In genomic region chr17:21183468-21183867, GRCh38 we compare ENCODE assay signal across 1 cellular context.
TF ChIP-seq lines count a peak whose summit lies in the region.

No MANE protein-coding gene starts in this region.

TF ChIP-seq in K562, 482 proteins besides CTCF, POLR2A, EP300 and RAD21:
- TF ChIP-seq NR2C1 (IDR thresholded peaks at IDR 0.05) = no peak
- TF ChIP-seq NR2C1 (tag; IDR thresholded peaks at IDR 0.05) = peak; percentile 30; the same call in 1 of the 2 replicates
- TF ChIP-seq ATF6 (CRISPR knock-in tag; IDR thresholded peaks at IDR 0.05) = no peak
